Comparison of ENCODE assay signal across 8 cellular contexts in genomic region chr10:50068352-50068659, GRCh38. TPM values are rescaled to one million over a fixed set of nuclear protein-coding genes. Genes with fewer than 3 reads are reported as not detected.
DNase-seq lines count a peak whose midpoint lies in the region; ATAC-seq and TF ChIP-seq lines count a peak whose summit lies in the region.
"Not testable (repeated sequence)": the region's sequence is repeated elsewhere in the genome, so short reads cannot be mapped to it uniquely, and the experiment has no call there.

No MANE protein-coding gene starts in this region.

- H3K4me3 Mint-ChIP-seq in activated T-cell treated with anti-CD3 and anti-CD28 coated beads, Interleukin-2, amount 50 U/mL, for 72 hours: peak overlapping the region; percentile 85 to 91

- not testable (repeated sequence) for H3K27me3 Mint-ChIP-seq in activated T-cell treated with anti-CD3 and anti-CD28 coated beads, Interleukin-2, amount 50 U/mL, for 72 hours (ENCODE audit: low read depth)

- H3K36me3 ChIP-seq in OCI-LY3 (replicated peaks; ENCODE audit: low read depth, low read length); colonic mucosa; left ventricle myocardium inferior; mucosa of stomach (ENCODE audit: control insufficient read depth, insufficient read depth, low read length); skeletal muscle tissue (ENCODE audit: control insufficient read depth in 3 of 3, insufficient read depth in 3 of 3, low read length in 3 of 3): not testable (repeated sequence)

- H3K9me3 Mint-ChIP-seq in activated T-cell treated with anti-CD3 and anti-CD28 coated beads, Interleukin-2, amount 50 U/mL, for 72 hours: not testable (repeated sequence)

- H3K27ac Mint-ChIP-seq in activated T-cell treated with anti-CD3 and anti-CD28 coated beads, Interleukin-2, amount 50 U/mL, for 72 hours: not testable (repeated sequence)

- peak; percentile 1 for ATAC-seq in GM21825 (IDR thresholded peaks at IDR 0.05; ENCODE audit: unreplicated experiment)
- not testable (repeated sequence) for ATAC-seq in activated T-cell treated with anti-CD3 and anti-CD28 coated beads, Interleukin-2, amount 50 U/mL, for 72 hours (replicated peaks in 1 of 2)

- not testable (repeated sequence) for H3K9me3 ChIP-seq in AG04450 (ENCODE audit: control insufficient read depth, insufficient read depth, low read length); OCI-LY3 (ENCODE audit: insufficient read depth, low read length); colonic mucosa; left ventricle myocardium inferior (replicated peaks); mucosa of stomach (ENCODE audit: control insufficient read depth, low read length); skeletal muscle tissue (ENCODE audit: control insufficient read depth in 3 of 3, low read length in 3 of 3)

- CTCF ChIA-PET in AG04450 (lab: Charles Lee): not testable (repeated sequence)

- not testable (repeated sequence) for TF ChIP-seq CTCF in AG04450 (IDR thresholded peaks at IDR 0.05; ENCODE audit: low read depth, low read length); OCI-LY3 (IDR thresholded peaks at IDR 0.05; ENCODE audit: low read depth, low read length); colonic mucosa (IDR thresholded peaks at IDR 0.05); left ventricle myocardium inferior (IDR thresholded peaks at IDR 0.05; ENCODE audit: borderline replicate concordance)

- not testable (repeated sequence) for H3K79me2 ChIP-seq in OCI-LY3 (ENCODE audit: low read length)

- DNase-seq in AG04450 (ENCODE audit: low read depth, low spot score); activated T-cell treated with anti-CD3 and anti-CD28 coated beads, Interleukin-2, amount 50 U/mL, for 72 hours; colonic mucosa; left ventricle myocardium inferior: not testable (repeated sequence)

- H3K4me1 Mint-ChIP-seq in activated T-cell treated with anti-CD3 and anti-CD28 coated beads, Interleukin-2, amount 50 U/mL, for 72 hours (ENCODE audit: low read depth): peaks cover 14% of the 10 kb centered on the region

- H3K4me2 ChIP-seq in OCI-LY3 (ENCODE audit: low read length): peak overlapping the region; percentile 40

- H3K27me3 ChIP-seq in AG04450 (ENCODE audit: control insufficient read depth, insufficient read depth, low read length); OCI-LY3 (ENCODE audit: low read depth, low read length); colonic mucosa; left ventricle myocardium inferior (ENCODE audit: low read depth); mucosa of stomach (ENCODE audit: control insufficient read depth, insufficient read depth, low read length); skeletal muscle tissue (ENCODE audit: control insufficient read depth in 3 of 3, insufficient read depth in 3 of 3, low read length in 3 of 3): not testable (repeated sequence)

- not testable (repeated sequence) for H2AFZ ChIP-seq in OCI-LY3 (ENCODE audit: low read depth, low read length)

- H4K20me1 ChIP-seq in OCI-LY3 (ENCODE audit: insufficient read depth, low read length): not testable (repeated sequence)

- H3K4me3 ChIP-seq in AG04450 (ENCODE audit: low read depth, low read length) (peak overlapping the region; percentile 59), OCI-LY3 (ENCODE audit: low read length) (peak overlapping the region; percentile 81; the same call in 1 of the 2 replicates), colonic mucosa (peak overlapping the region; percentile 69), left ventricle myocardium inferior (peak overlapping the region; percentile 85), skeletal muscle tissue (ENCODE audit: low read length in 3 of 3) (peak overlapping the region; percentile 43 to 84 (median 76))
- not testable (repeated sequence) for H3K4me3 ChIP-seq in mucosa of stomach (ENCODE audit: low read length)

- not testable (repeated sequence) for H3K36me3 Mint-ChIP-seq in activated T-cell treated with anti-CD3 and anti-CD28 coated beads, Interleukin-2, amount 50 U/mL, for 72 hours (ENCODE audit: insufficient read depth in 2 of 2)

- H3K4me1 ChIP-seq in OCI-LY3 (ENCODE audit: low read length); colonic mucosa; mucosa of stomach (ENCODE audit: control insufficient read depth, insufficient read depth, low read length); skeletal muscle tissue (ENCODE audit: control insufficient read depth in 3 of 3, insufficient read depth in 3 of 3, low read length in 3 of 3): not testable (repeated sequence)
- H3K4me1 ChIP-seq in left ventricle myocardium inferior: peaks cover 17% of the 10 kb centered on the region

- intact Hi-C loops in colonic mucosa (cut with DNase I); left ventricle myocardium inferior (cut with micrococcal nuclease): not testable (repeated sequence)

- not testable (repeated sequence) for H3K27ac ChIP-seq in AG04450 (ENCODE audit: low read depth, low read length); OCI-LY3 (ENCODE audit: low read length); colonic mucosa; skeletal muscle tissue (ENCODE audit: low read depth, low read length)
- peak overlapping the region; percentile 89 for H3K27ac ChIP-seq in left ventricle myocardium inferior (replicated peaks)

- H3K9ac ChIP-seq in OCI-LY3 (ENCODE audit: low read length): not testable (repeated sequence)
- H3K9ac ChIP-seq in colonic mucosa (ENCODE audit: low read depth in 2 of 2, low read length in 2 of 2) (peak overlapping the region in 1 of 2 donors; percentile 87), mucosa of stomach (ENCODE audit: low read length) (peak overlapping the region; percentile 34), skeletal muscle tissue (ENCODE audit: low read depth in 1 of 3, low read length in 3 of 3) (peak overlapping the region in 2 of 3 donors; percentile 32 to 82)

- POLR2A ChIA-PET in AG04450 (lab: Yijun Ruan, JAX): not testable (repeated sequence)

RNA-seq across cellular contexts. Expression of gene WASHC2A, which starts 0.6 kb away (rescaled TPM):
- polyA plus RNA-seq in AG04450 (2011; rRNA removed): 44.6 and 59.9 TPM in 2 replicates
- polyA minus RNA-seq in AG04450 (2011; rRNA and poly(A)+ RNA removed): 36.7 and 78.2 TPM in 2 replicates
- 10 to 100 TPM; 27.0 to 32.4 TPM for total RNA-seq in activated T-cell treated with anti-CD3 and anti-CD28 coated beads, Interleukin-2, amount 50 U/mL, for 72 hours
- total RNA-seq in colonic mucosa: 10 to 100 TPM; 41.2 to 55.5 TPM
- 45.4 TPM for total RNA-seq in left ventricle myocardium inferior
- total RNA-seq in skeletal muscle tissue: 24.0 TPM
